8 cellular contexts compared by ENCODE assay signal in genomic region chr13:50222569-50223332, GRCh38.
DNase-seq lines count a peak whose midpoint lies in the region; ATAC-seq and TF ChIP-seq lines count a peak whose summit lies in the region.

No MANE protein-coding gene starts in this region.

- intact Hi-C loops in sigmoid colon (cut with DNase I): no loop called here

- TF ChIP-seq EP300 in gastroesophageal sphincter (IDR thresholded peaks at IDR 0.05) (no peak), sigmoid colon (IDR thresholded peaks at IDR 0.05) (no peak)

- H3K27ac ChIP-seq in gastroesophageal sphincter (peak overlapping the region in 3 of 4 donors; percentile 25 to 54 (median 54)), sigmoid colon (peak overlapping the region in 3 of 4 donors; percentile 22 to 53 (median 42))

- no peaks in the 10 kb centered on the region for H3K9me3 Mint-ChIP-seq in HFFc6

- H3K4me1 ChIP-seq in gastroesophageal sphincter: peaks cover 4 to 30% (median 8%) of the 10 kb centered on the region in 3 donors
- peaks cover 0 to 14% (median 9%) of the 10 kb centered on the region in 4 donors for H3K4me1 ChIP-seq in sigmoid colon

- no peaks in the 10 kb centered on the region for H3K36me3 Mint-ChIP-seq in HFFc6 (ENCODE audit: low read depth)

- H3K4me3 ChIP-seq in gastroesophageal sphincter (peak overlapping the region in 1 of 2 donors; percentile 18), sigmoid colon (peak overlapping the region in 1 of 4 donors; percentile 20)

- no peak overlapping the region for H3K27ac Mint-ChIP-seq in HFFc6

- H3K9me3 ChIP-seq in gastroesophageal sphincter (no peaks in the 10 kb centered on the region), sigmoid colon (no peaks in the 10 kb centered on the region)

- 15 to 27% methylated on average over 8 to 13 of the region's 13 CpGs for WGBS in gastroesophageal sphincter (ENCODE audit: low coverage in 1 of 2), 2 donors
- WGBS in sigmoid colon, 2 donors: 25 to 45% methylated on average over 13 of the region's 13 CpGs

- H3K36me3 ChIP-seq in gastroesophageal sphincter (no peaks in the 10 kb centered on the region), sigmoid colon (no peaks in the 10 kb centered on the region)

- H3K27me3 ChIP-seq in gastroesophageal sphincter (no peaks in the 10 kb centered on the region), sigmoid colon (no peaks in the 10 kb centered on the region)

- no peak for TF ChIP-seq POLR2A in gastroesophageal sphincter (IDR thresholded peaks at IDR 0.05)
- no peak for TF ChIP-seq POLR2A in sigmoid colon (IDR thresholded peaks at IDR 0.05)

- H3K4me3 Mint-ChIP-seq in HFFc6: peak overlapping the region; percentile 17; the same call in 1 of the 2 replicates

- H3K4me1 Mint-ChIP-seq in HFFc6 (ENCODE audit: low read depth): no peaks in the 10 kb centered on the region

- ATAC-seq in gastroesophageal sphincter: peak; percentile 87
- no peak for ATAC-seq in HG03025 (IDR thresholded peaks at IDR 0.05; ENCODE audit: low FRiP score, unreplicated experiment)

- peaks cover 21% of the 10 kb centered on the region for H3K27me3 Mint-ChIP-seq in HFFc6 (ENCODE audit: insufficient read depth)

- DNase-seq in AG20443 (ENCODE audit: low spot score) (peak; percentile 79), HFFc6 (no peak), SHP77 treated with DMSO at 0.1 percent for 48 hours (lab: John Stamatoyannopoulos, UW) (peak; percentile 58), sigmoid colon (peak; percentile 87), DMS53 treated with DMSO at 0.1 percent for 48 hours (lab: John Stamatoyannopoulos, UW; ENCODE audit: unreplicated experiment) (no peak)
- no peak for DNase-seq in activated CD4-positive, alpha-beta T cell treated with anti-CD3 and anti-CD28 coated beads, Interleukin-2, amount 50 U/mL, for 1 hour

- TF ChIP-seq CTCF in HFFc6 (IDR thresholded peaks at IDR 0.05) (no peak), gastroesophageal sphincter (IDR thresholded peaks at IDR 0.05) (no peak), sigmoid colon (IDR thresholded peaks at IDR 0.05) (no peak)

Comparison
In these comparisons a context has a peak if more than half of its experiments do, and no peak if none do; other contexts are left out.
1. DNase-seq: peak in AG20443 (single experiment), SHP77 treated with DMSO at 0.1 percent for 48 hours (single experiment) and sigmoid colon (single experiment); none in HFFc6 (single experiment), DMS53 treated with DMSO at 0.1 percent for 48 hours (single experiment) and activated CD4-positive, alpha-beta T cell treated with anti-CD3 and anti-CD28 coated beads, Interleukin-2, amount 50 U/mL, for 1 hour (single experiment).